In the genomic region with DNA sequence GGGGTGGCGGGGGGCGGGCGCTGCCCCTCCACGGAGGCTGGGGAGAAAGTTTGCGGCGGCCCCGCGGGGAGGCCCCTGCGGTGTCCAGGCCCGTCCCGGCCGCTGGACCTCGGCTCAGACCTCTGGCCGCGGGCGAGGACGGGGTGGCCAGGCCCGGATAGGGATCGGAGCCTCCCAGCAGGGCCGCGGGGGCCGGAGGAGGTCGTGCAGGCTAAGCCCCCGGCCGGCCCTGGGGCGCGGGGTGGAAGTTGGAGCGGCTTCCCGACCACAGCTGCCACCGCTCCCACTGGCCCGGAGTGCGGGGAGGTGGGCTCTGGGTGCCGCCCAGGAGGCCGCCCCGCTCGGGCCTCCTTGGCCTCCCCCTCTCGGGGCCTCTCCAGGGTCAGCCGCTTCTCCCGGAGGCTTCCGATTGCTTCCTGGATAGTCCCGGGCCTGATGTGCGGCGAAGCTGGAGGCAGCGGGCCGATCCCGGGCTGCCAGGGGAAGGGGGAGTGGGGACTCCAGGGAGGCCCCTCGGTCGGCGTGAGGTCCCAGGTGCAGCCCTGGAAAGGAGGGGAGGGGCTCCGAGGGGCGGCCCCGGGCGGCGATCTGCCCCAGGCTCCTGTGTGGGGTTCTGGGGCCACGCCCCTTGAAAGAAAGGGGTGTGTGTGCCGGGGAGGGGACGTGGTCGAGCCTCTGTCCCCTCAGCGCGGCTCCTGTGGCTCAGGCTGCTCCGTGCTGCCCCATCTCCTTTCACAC, we compare ENCODE assay signal across 1 cellular context.
TF ChIP-seq lines count a peak whose summit lies in the region.

No MANE protein-coding gene starts in this region.

TF ChIP-seq in HEK293, 187 proteins besides CTCF, POLR2A, EP300 and RAD21:
- TF ChIP-seq, protein P1, sequence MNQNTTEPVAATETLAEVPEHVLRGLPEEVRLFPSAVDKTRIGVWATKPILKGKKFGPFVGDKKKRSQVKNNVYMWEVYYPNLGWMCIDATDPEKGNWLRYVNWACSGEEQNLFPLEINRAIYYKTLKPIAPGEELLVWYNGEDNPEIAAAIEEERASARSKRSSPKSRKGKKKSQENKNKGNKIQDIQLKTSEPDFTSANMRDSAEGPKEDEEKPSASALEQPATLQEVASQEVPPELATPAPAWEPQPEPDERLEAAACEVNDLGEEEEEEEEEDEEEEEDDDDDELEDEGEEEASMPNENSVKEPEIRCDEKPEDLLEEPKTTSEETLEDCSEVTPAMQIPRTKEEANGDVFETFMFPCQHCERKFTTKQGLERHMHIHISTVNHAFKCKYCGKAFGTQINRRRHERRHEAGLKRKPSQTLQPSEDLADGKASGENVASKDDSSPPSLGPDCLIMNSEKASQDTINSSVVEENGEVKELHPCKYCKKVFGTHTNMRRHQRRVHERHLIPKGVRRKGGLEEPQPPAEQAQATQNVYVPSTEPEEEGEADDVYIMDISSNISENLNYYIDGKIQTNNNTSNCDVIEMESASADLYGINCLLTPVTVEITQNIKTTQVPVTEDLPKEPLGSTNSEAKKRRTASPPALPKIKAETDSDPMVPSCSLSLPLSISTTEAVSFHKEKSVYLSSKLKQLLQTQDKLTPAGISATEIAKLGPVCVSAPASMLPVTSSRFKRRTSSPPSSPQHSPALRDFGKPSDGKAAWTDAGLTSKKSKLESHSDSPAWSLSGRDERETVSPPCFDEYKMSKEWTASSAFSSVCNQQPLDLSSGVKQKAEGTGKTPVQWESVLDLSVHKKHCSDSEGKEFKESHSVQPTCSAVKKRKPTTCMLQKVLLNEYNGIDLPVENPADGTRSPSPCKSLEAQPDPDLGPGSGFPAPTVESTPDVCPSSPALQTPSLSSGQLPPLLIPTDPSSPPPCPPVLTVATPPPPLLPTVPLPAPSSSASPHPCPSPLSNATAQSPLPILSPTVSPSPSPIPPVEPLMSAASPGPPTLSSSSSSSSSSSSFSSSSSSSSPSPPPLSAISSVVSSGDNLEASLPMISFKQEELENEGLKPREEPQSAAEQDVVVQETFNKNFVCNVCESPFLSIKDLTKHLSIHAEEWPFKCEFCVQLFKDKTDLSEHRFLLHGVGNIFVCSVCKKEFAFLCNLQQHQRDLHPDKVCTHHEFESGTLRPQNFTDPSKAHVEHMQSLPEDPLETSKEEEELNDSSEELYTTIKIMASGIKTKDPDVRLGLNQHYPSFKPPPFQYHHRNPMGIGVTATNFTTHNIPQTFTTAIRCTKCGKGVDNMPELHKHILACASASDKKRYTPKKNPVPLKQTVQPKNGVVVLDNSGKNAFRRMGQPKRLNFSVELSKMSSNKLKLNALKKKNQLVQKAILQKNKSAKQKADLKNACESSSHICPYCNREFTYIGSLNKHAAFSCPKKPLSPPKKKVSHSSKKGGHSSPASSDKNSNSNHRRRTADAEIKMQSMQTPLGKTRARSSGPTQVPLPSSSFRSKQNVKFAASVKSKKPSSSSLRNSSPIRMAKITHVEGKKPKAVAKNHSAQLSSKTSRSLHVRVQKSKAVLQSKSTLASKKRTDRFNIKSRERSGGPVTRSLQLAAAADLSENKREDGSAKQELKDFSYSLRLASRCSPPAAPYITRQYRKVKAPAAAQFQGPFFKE (tag by site-specific recombination; IDR thresholded peaks at IDR 0.05; ENCODE audit: borderline replicate concordance), result no peak
- TF ChIP-seq KLF10 (tag by site-specific recombination; IDR thresholded peaks at IDR 0.05), result peak; percentile 70; the same call in 1 of the 2 replicates
- no peak for TF ChIP-seq ZNF529 (tag by site-specific recombination; IDR thresholded peaks at IDR 0.05; ENCODE audit: insufficient replicate concordance)
- TF ChIP-seq SP7 (tag by site-specific recombination; IDR thresholded peaks at IDR 0.05), result no peak
- 0 out of 2 replicates have a peak, but pooled peaks have one; percentile 12 for TF ChIP-seq KLF8 (tag by site-specific recombination; IDR thresholded peaks at IDR 0.05)
- TF ChIP-seq, protein P2, sequence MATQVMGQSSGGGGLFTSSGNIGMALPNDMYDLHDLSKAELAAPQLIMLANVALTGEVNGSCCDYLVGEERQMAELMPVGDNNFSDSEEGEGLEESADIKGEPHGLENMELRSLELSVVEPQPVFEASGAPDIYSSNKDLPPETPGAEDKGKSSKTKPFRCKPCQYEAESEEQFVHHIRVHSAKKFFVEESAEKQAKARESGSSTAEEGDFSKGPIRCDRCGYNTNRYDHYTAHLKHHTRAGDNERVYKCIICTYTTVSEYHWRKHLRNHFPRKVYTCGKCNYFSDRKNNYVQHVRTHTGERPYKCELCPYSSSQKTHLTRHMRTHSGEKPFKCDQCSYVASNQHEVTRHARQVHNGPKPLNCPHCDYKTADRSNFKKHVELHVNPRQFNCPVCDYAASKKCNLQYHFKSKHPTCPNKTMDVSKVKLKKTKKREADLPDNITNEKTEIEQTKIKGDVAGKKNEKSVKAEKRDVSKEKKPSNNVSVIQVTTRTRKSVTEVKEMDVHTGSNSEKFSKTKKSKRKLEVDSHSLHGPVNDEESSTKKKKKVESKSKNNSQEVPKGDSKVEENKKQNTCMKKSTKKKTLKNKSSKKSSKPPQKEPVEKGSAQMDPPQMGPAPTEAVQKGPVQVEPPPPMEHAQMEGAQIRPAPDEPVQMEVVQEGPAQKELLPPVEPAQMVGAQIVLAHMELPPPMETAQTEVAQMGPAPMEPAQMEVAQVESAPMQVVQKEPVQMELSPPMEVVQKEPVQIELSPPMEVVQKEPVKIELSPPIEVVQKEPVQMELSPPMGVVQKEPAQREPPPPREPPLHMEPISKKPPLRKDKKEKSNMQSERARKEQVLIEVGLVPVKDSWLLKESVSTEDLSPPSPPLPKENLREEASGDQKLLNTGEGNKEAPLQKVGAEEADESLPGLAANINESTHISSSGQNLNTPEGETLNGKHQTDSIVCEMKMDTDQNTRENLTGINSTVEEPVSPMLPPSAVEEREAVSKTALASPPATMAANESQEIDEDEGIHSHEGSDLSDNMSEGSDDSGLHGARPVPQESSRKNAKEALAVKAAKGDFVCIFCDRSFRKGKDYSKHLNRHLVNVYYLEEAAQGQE (tag by site-specific recombination; IDR thresholded peaks at IDR 0.05), result no peak
- TF ChIP-seq ZNF335 (tag by site-specific recombination; conservative IDR thresholded peaks at IDR 0.05), result peak; percentile 51
- peak; percentile 11; the same call in 1 of the 2 replicates for TF ChIP-seq KLF1 (tag by site-specific recombination; IDR thresholded peaks at IDR 0.05)
- TF ChIP-seq KLF9 (tag by site-specific recombination; IDR thresholded peaks at IDR 0.05; ENCODE audit: low read depth), result peak; percentile 87
- TF ChIP-seq SP3 (tag by site-specific recombination; IDR thresholded peaks at IDR 0.05), result peak; percentile 79
- TF ChIP-seq ZNF394 (tag by site-specific recombination; IDR thresholded peaks at IDR 0.05; ENCODE audit: borderline replicate concordance), result peak; percentile 59; the same call in 1 of the 2 replicates
- TF ChIP-seq SP2 (tag by site-specific recombination; IDR thresholded peaks at IDR 0.05), result peak; percentile 46
- peak; percentile 70 for TF ChIP-seq GLIS2 (tag by site-specific recombination; IDR thresholded peaks at IDR 0.05)
- TF ChIP-seq MZF1 (tag by site-specific recombination; IDR thresholded peaks at IDR 0.05; ENCODE audit: borderline replicate concordance), result no peak
- TF ChIP-seq, protein P3, sequence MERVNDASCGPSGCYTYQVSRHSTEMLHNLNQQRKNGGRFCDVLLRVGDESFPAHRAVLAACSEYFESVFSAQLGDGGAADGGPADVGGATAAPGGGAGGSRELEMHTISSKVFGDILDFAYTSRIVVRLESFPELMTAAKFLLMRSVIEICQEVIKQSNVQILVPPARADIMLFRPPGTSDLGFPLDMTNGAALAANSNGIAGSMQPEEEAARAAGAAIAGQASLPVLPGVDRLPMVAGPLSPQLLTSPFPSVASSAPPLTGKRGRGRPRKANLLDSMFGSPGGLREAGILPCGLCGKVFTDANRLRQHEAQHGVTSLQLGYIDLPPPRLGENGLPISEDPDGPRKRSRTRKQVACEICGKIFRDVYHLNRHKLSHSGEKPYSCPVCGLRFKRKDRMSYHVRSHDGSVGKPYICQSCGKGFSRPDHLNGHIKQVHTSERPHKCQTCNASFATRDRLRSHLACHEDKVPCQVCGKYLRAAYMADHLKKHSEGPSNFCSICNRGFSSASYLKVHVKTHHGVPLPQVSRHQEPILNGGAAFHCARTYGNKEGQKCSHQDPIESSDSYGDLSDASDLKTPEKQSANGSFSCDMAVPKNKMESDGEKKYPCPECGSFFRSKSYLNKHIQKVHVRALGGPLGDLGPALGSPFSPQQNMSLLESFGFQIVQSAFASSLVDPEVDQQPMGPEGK (tag by site-specific recombination; IDR thresholded peaks at IDR 0.05), result peak; percentile 13; the same call in 1 of the 2 replicates
- TF ChIP-seq ZBTB20 (tag by site-specific recombination; IDR thresholded peaks at IDR 0.05), result peak; percentile 81; the same call in 1 of the 2 replicates
- peak; percentile 81 for TF ChIP-seq GLIS1 (tag by site-specific recombination; IDR thresholded peaks at IDR 0.05)
- TF ChIP-seq, protein P4, sequence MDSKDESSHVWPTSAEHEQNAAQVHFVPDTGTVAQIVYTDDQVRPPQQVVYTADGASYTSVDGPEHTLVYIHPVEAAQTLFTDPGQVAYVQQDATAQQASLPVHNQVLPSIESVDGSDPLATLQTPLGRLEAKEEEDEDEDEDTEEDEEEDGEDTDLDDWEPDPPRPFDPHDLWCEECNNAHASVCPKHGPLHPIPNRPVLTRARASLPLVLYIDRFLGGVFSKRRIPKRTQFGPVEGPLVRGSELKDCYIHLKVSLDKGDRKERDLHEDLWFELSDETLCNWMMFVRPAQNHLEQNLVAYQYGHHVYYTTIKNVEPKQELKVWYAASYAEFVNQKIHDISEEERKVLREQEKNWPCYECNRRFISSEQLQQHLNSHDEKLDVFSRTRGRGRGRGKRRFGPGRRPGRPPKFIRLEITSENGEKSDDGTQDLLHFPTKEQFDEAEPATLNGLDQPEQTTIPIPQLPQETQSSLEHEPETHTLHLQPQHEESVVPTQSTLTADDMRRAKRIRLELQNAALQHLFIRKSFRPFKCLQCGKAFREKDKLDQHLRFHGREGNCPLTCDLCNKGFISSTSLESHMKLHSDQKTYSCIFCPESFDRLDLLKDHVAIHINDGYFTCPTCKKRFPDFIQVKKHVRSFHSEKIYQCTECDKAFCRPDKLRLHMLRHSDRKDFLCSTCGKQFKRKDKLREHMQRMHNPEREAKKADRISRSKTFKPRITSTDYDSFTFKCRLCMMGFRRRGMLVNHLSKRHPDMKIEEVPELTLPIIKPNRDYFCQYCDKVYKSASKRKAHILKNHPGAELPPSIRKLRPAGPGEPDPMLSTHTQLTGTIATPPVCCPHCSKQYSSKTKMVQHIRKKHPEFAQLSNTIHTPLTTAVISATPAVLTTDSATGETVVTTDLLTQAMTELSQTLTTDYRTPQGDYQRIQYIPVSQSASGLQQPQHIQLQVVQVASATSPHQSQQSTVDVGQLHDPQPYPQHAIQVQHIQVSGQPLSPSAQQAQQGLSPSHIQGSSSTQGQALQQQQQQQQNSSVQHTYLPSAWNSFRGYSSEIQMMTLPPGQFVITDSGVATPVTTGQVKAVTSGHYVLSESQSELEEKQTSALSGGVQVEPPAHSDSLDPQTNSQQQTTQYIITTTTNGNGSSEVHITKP (tag by site-specific recombination; IDR thresholded peaks at IDR 0.05), result no peak
- peak; percentile 41 for TF ChIP-seq ZBTB26 (tag by site-specific recombination; optimal IDR thresholded peaks at IDR 0.05)
- no peak for TF ChIP-seq ZNF664 (tag by site-specific recombination; IDR thresholded peaks at IDR 0.05)
- TF ChIP-seq ZNF423 (tag by site-specific recombination; IDR thresholded peaks at IDR 0.05), result 0 out of 2 replicates have a peak, but pooled peaks have one; percentile 20
- TF ChIP-seq IKZF3 (tag by site-specific recombination; IDR thresholded peaks at IDR 0.05), result peak; percentile 12; the same call in 1 of the 2 replicates
- TF ChIP-seq, protein P5, sequence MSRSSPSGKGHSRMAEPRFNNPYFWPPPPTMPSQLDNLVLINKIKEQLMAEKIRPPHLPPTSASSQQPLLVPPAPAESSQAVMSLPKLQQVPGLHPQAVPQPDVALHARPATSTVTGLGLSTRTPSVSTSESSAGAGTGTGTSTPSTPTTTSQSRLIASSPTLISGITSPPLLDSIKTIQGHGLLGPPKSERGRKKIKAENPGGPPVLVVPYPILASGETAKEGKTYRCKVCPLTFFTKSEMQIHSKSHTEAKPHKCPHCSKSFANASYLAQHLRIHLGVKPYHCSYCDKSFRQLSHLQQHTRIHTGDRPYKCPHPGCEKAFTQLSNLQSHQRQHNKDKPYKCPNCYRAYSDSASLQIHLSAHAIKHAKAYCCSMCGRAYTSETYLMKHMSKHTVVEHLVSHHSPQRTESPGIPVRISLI (tag by site-specific recombination; IDR thresholded peaks at IDR 0.05), result no peak
TF ChIP-seq in HEK293: peak in this region for 15.
